21 cellular contexts compared by ENCODE assay signal in genomic region chr10:60093317-60093716, GRCh38.
A peak's percentile ranks its signal among the peaks of the same experiment; 100 is the strongest.
DNase-seq lines count a peak whose midpoint lies in the region; ATAC-seq lines count a peak whose summit lies in the region.
"Had no signal": no experiment of that assay in that cellular context is flagged by ENCODE, and none has a peak within 500 bp of the region (broad histone marks: within the 10 kb centered on the region; RNA-seq: fewer than 3 reads in every experiment).

No MANE protein-coding gene starts in this region.

- H3K9me3 ChIP-seq in thymus (ENCODE audit: control insufficient read depth), result no peaks in the 10 kb centered on the region
- H3K9me3 ChIP-seq: pancreas, upper lobe of left lung had no signal

- H3K4me3 ChIP-seq in thymus (ENCODE audit: low read length), result no peak overlapping the region
- H3K4me3 ChIP-seq: pancreas, upper lobe of left lung had no signal

- no peaks in the 10 kb centered on the region for H3K36me3 Mint-ChIP-seq in activated naive CD8-positive, alpha-beta T cell treated with anti-CD3 and anti-CD28 coated beads, Interleukin-2, amount 50 U/mL, for 24 hours (ENCODE audit: low read depth)
- no peaks in the 10 kb centered on the region for H3K36me3 Mint-ChIP-seq in activated naive CD8-positive, alpha-beta T cell treated with anti-CD3 and anti-CD28 coated beads for 36 hours

- H3K27ac Mint-ChIP-seq in activated naive CD8-positive, alpha-beta T cell treated with anti-CD3 and anti-CD28 coated beads, Interleukin-2, amount 50 U/mL, for 24 hours, result no peak overlapping the region
- no peak overlapping the region for H3K27ac Mint-ChIP-seq in activated naive CD8-positive, alpha-beta T cell treated with anti-CD3 and anti-CD28 coated beads for 36 hours
- H3K27ac Mint-ChIP-seq: activated T-helper 2 cell treated with anti-CD3 and anti-CD28 coated beads, Interferon-gamma antibody, Interleukin-2, Interleukin-4, amounts not matched to agents 10 μg/mL and 5 μg/mL and 100 μg/mL, durations not matched to agents 14 hours and 24 hours and 36 hours had no signal

- no peaks in the 10 kb centered on the region for H3K9me3 Mint-ChIP-seq in activated naive CD8-positive, alpha-beta T cell treated with anti-CD3 and anti-CD28 coated beads, Interleukin-2, amount 50 U/mL, for 24 hours
- no peaks in the 10 kb centered on the region for H3K9me3 Mint-ChIP-seq in activated naive CD8-positive, alpha-beta T cell treated with anti-CD3 and anti-CD28 coated beads for 36 hours
- H3K9me3 Mint-ChIP-seq: activated T-helper 2 cell treated with anti-CD3 and anti-CD28 coated beads, Interferon-gamma antibody, Interleukin-2, Interleukin-4, amounts not matched to agents 10 μg/mL and 5 μg/mL and 100 μg/mL, durations not matched to agents 14 hours and 24 hours and 36 hours had no signal

- no peaks in the 10 kb centered on the region for H3K27me3 ChIP-seq in thymus (ENCODE audit: control insufficient read depth, insufficient read depth)
- H3K27me3 ChIP-seq: pancreas, upper lobe of left lung had no signal

- peak; percentile 24 for ATAC-seq in activated naive CD8-positive, alpha-beta T cell treated with anti-CD3 and anti-CD28 coated beads, Interleukin-2, amount 50 U/mL, for 24 hours
- ATAC-seq in HG02798 (IDR thresholded peaks at IDR 0.05; ENCODE audit: poor library complexity, unreplicated experiment) (peak; percentile 48), HG03457 (IDR thresholded peaks at IDR 0.05; ENCODE audit: unreplicated experiment) (no peak)
- ATAC-seq: HepG2, left cardiac atrium, pancreas had no signal

- H3K27ac ChIP-seq in thymus (ENCODE audit: low read depth), result peak overlapping the region; percentile 27
- H3K27ac ChIP-seq: pancreas, upper lobe of left lung had no signal

- WGBS in thymus, result 93% methylated on average over 3 of the region's 3 CpGs

- no peaks in the 10 kb centered on the region for H3K27me3 Mint-ChIP-seq in activated naive CD8-positive, alpha-beta T cell treated with anti-CD3 and anti-CD28 coated beads, Interleukin-2, amount 50 U/mL, for 24 hours
- peaks cover 5% of the 10 kb centered on the region for H3K27me3 Mint-ChIP-seq in activated naive CD8-positive, alpha-beta T cell treated with anti-CD3 and anti-CD28 coated beads for 36 hours

- H3K4me3 Mint-ChIP-seq in activated naive CD8-positive, alpha-beta T cell treated with anti-CD3 and anti-CD28 coated beads, Interleukin-2, amount 50 U/mL, for 24 hours, result no peak overlapping the region
- H3K4me3 Mint-ChIP-seq in activated naive CD8-positive, alpha-beta T cell treated with anti-CD3 and anti-CD28 coated beads for 36 hours, result no peak overlapping the region

- no peaks in the 10 kb centered on the region for H3K4me1 Mint-ChIP-seq in activated naive CD8-positive, alpha-beta T cell treated with anti-CD3 and anti-CD28 coated beads, Interleukin-2, amount 50 U/mL, for 24 hours
- no peaks in the 10 kb centered on the region for H3K4me1 Mint-ChIP-seq in activated naive CD8-positive, alpha-beta T cell treated with anti-CD3 and anti-CD28 coated beads for 36 hours

- H3K4me1 ChIP-seq in thymus (ENCODE audit: control insufficient read depth, insufficient read depth, low read length), result no peaks in the 10 kb centered on the region
- H3K4me1 ChIP-seq: pancreas, upper lobe of left lung had no signal

- no peak for DNase-seq in activated naive CD8-positive, alpha-beta T cell treated with anti-CD3 and anti-CD28 coated beads, Interleukin-2, amount 50 U/mL, for 24 hours
- no peak for DNase-seq in activated naive CD8-positive, alpha-beta T cell treated with anti-CD3 and anti-CD28 coated beads for 36 hours
- DNase-seq in MV-4-11 (lab: John Stamatoyannopoulos, UW) (peak; percentile 72), T-helper 2 cell (no peak)
- DNase-seq in effector CD4-positive, alpha-beta T cell, result no peak
- DNase-seq: activated CD8-positive, alpha-beta memory T cell treated with anti-CD3 and anti-CD28 coated beads for 24 hours; amniotic stem cell; central memory CD4-positive, alpha-beta T cell; HCEC 1CT; hypothalamus; left cardiac atrium; NCI-H2081 treated with DMSO at 0.1 percent for 48 hours; NCI-H526; pancreas; stimulated activated naive CD4-positive, alpha-beta T cell; upper lobe of left lung had no signal

- H3K36me3 ChIP-seq in thymus (ENCODE audit: control insufficient read depth, insufficient read depth), result no peaks in the 10 kb centered on the region
- H3K36me3 ChIP-seq: pancreas, upper lobe of left lung had no signal
